ENCODE assay signal across 1 cellular context in genomic region chr7:151808296-151809155, GRCh38.
TF ChIP-seq lines count a peak whose summit lies in the region.

No MANE protein-coding gene starts in this region.

TF ChIP-seq in HepG2, 621 proteins besides CTCF, POLR2A, EP300 and RAD21 (continued from another document and continues in another):
- TF ChIP-seq NFAT5 (CRISPR knock-in tag; IDR thresholded peaks at IDR 0.05) (no peak), ZNF263 (CRISPR knock-in tag; IDR thresholded peaks at IDR 0.05) (peak; percentile 83), ZNF430 (CRISPR knock-in tag; IDR thresholded peaks at IDR 0.05) (no peak), PBX3 (CRISPR knock-in tag; IDR thresholded peaks at IDR 0.05; ENCODE audit: borderline replicate concordance) (no peak), ZNF317 (CRISPR knock-in tag; IDR thresholded peaks at IDR 0.05) (0 out of 2 replicates have a peak, but pooled peaks have one; percentile 33), ZHX2 (IDR thresholded peaks at IDR 0.05; ENCODE audit: low read depth) (no peak), ZHX2 (CRISPR knock-in tag; IDR thresholded peaks at IDR 0.05; ENCODE audit: borderline replicate concordance) (no peak), ZFP1 (CRISPR knock-in tag; IDR thresholded peaks at IDR 0.05) (no peak), ZNF678 (CRISPR knock-in tag; IDR thresholded peaks at IDR 0.05) (no peak), FOXJ3 (CRISPR knock-in tag; IDR thresholded peaks at IDR 0.05; ENCODE audit: borderline replicate concordance) (peak; percentile 31; the same call in 1 of the 2 replicates), HMGXB3 (CRISPR knock-in tag; IDR thresholded peaks at IDR 0.05; ENCODE audit: borderline replicate concordance) (no peak), ZNF639 (CRISPR knock-in tag; conservative IDR thresholded peaks at IDR 0.05) (no peak), GABPB1 (CRISPR knock-in tag; IDR thresholded peaks at IDR 0.05) (no peak), CCDC6 (CRISPR knock-in tag; IDR thresholded peaks at IDR 0.05) (no peak), SRY (CRISPR knock-in tag; IDR thresholded peaks at IDR 0.05) (no peak), PBX2 (CRISPR knock-in tag; IDR thresholded peaks at IDR 0.05) (no peak), ATF6 (CRISPR knock-in tag; conservative IDR thresholded peaks at IDR 0.05) (no peak), ZNF572 (CRISPR knock-in tag; IDR thresholded peaks at IDR 0.05) (no peak), RNF2 (conservative IDR thresholded peaks at IDR 0.05; ENCODE audit: low read depth) (no peak), ZNF687 (CRISPR knock-in tag; IDR thresholded peaks at IDR 0.05) (no peak; the same call in 1 of the 2 replicates), ZC3H13 (CRISPR knock-in tag; IDR thresholded peaks at IDR 0.05) (no peak), PHF20 (CRISPR knock-in tag; IDR thresholded peaks at IDR 0.05) (no peak), ZNF660 (CRISPR knock-in tag; IDR thresholded peaks at IDR 0.05; ENCODE audit: borderline replicate concordance, low read depth) (no peak), ESRRA (CRISPR knock-in tag; IDR thresholded peaks at IDR 0.05; ENCODE audit: low read depth) (no peak), ZNF670 (CRISPR knock-in tag; IDR thresholded peaks at IDR 0.05; ENCODE audit: borderline replicate concordance) (no peak), ZNF543 (CRISPR knock-in tag; IDR thresholded peaks at IDR 0.05) (no peak), ZNF564 (CRISPR knock-in tag; IDR thresholded peaks at IDR 0.05) (peak; percentile 97), MAX (IDR thresholded peaks at IDR 0.05) (peak; percentile 43), HDAC2 (CRISPR knock-in tag; IDR thresholded peaks at IDR 0.05) (peak; percentile 28; the same call in 1 of the 2 replicates)
